Comparison of ENCODE assay signal across 20 cellular contexts in the genomic region with DNA sequence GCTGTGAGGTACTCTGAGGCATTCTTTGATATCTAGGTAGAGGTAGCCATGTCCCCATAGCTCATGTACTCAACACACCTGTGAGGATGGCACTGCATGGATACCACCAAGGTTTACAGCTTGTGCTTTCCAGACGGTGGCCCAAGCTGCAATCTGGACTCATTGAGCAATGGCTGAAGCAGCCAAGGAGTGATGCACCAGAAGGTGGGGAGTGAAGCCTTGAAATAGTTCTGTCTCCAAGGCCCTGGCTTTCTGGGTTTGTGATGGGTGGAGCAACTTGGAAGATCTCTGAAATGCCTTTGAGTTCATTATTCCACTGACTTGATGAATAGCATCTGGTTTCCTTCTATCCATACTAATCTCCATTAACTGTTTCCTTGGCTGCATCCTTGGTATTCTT.
"Had no signal": no experiment of that assay in that cellular context is flagged by ENCODE, and none has a peak within 500 bp of the region (broad histone marks: within the 10 kb centered on the region; RNA-seq: fewer than 3 reads in every experiment).

No MANE protein-coding gene starts in this region.

- H3K36me3 ChIP-seq: colonic mucosa, right lobe of liver, spleen, upper lobe of right lung had no signal

- H3K36me3 Mint-ChIP-seq: activated naive CD4-positive, alpha-beta T cell treated with anti-CD3 and anti-CD28 coated beads, Interleukin-2, amount 50 U/mL, for 24 hours; memory B cell; natural killer cell treated with Interleukin-12 subunit alpha and Interleukin-12 subunit beta and Interleukin-15 and Interleukin-18, amount 100 ng/mL, for 72 hours had no signal

- H3K27ac ChIP-seq: colonic mucosa, hepatocyte, right lobe of liver, spleen, upper lobe of right lung had no signal

- H3K4me1 ChIP-seq: colonic mucosa, right lobe of liver, spleen, upper lobe of right lung had no signal

- H3K27ac Mint-ChIP-seq: activated CD4-positive, alpha-beta memory T cell treated with anti-CD3 and anti-CD28 coated beads, Interleukin-2, amount 10 ng/mL, durations not matched to agents 7 days and 5 days; activated naive CD4-positive, alpha-beta T cell treated with anti-CD3 and anti-CD28 coated beads, Interleukin-2, amount 50 U/mL, for 24 hours; activated T-cell treated with anti-CD3 and anti-CD28 coated beads, Interleukin-2, amount 50 U/mL, for 24 hours; memory B cell; natural killer cell treated with Interleukin-12 subunit alpha and Interleukin-12 subunit beta and Interleukin-15 and Interleukin-18, amount 100 ng/mL, for 72 hours; progenitor cell of endocrine pancreas; stimulated activated naive CD8-positive, alpha-beta T cell treated with anti-CD3 and anti-CD28 coated beads, Interleukin-15, Interleukin-2, amounts not matched to agents 100 ng/mL and 50 ng/mL, for 24 hours; WTC11 had no signal

- H3K4me2 ChIP-seq: hepatocyte had no signal

- DNase-seq: activated CD4-positive, alpha-beta memory T cell treated with anti-CD3 and anti-CD28 coated beads, Interleukin-2, amount 10 ng/mL, durations not matched to agents 7 days and 5 days; activated CD4-positive, alpha-beta T cell treated with anti-CD3 and anti-CD28 coated beads for 4 hours; activated effector memory CD4-positive, alpha-beta T cell treated with Interleukin-2 at 50 U/mL for 16 hours; activated T-cell treated with anti-CD3 and anti-CD28 coated beads, Interleukin-2, amount 50 U/mL, for 24 hours; central memory CD4-positive, alpha-beta T cell; colonic mucosa; effector CD4-positive, alpha-beta T cell; islet precursor cell; occipital lobe; right lobe of liver; spleen; upper lobe of right lung had no signal

- H3K79me2 ChIP-seq: hepatocyte had no signal

- H3K4me3 Mint-ChIP-seq: activated CD4-positive, alpha-beta memory T cell treated with anti-CD3 and anti-CD28 coated beads, Interleukin-2, amount 10 ng/mL, durations not matched to agents 7 days and 5 days; activated naive CD4-positive, alpha-beta T cell treated with anti-CD3 and anti-CD28 coated beads, Interleukin-2, amount 50 U/mL, for 24 hours; activated T-cell treated with anti-CD3 and anti-CD28 coated beads, Interleukin-2, amount 50 U/mL, for 24 hours; memory B cell; natural killer cell treated with Interleukin-12 subunit alpha and Interleukin-12 subunit beta and Interleukin-15 and Interleukin-18, amount 100 ng/mL, for 72 hours; stimulated activated naive CD8-positive, alpha-beta T cell treated with anti-CD3 and anti-CD28 coated beads, Interleukin-15, Interleukin-2, amounts not matched to agents 100 ng/mL and 50 ng/mL, for 24 hours; WTC11 had no signal

- ATAC-seq: left lobe of liver; natural killer cell treated with Interleukin-12 subunit alpha and Interleukin-12 subunit beta and Interleukin-15 and Interleukin-18, amount 100 ng/mL, for 72 hours; right lobe of liver; upper lobe of right lung; WTC11 had no signal

- H3K4me3 ChIP-seq: colonic mucosa, hepatocyte, right lobe of liver, spleen, upper lobe of right lung had no signal

- H3K27me3 ChIP-seq: colonic mucosa, hepatocyte, right lobe of liver, spleen, upper lobe of right lung had no signal

- H3K9me3 ChIP-seq: colonic mucosa, right lobe of liver, upper lobe of right lung had no signal

- H3K27me3 Mint-ChIP-seq: activated CD4-positive, alpha-beta memory T cell treated with anti-CD3 and anti-CD28 coated beads, Interleukin-2, amount 10 ng/mL, durations not matched to agents 7 days and 5 days; activated naive CD4-positive, alpha-beta T cell treated with anti-CD3 and anti-CD28 coated beads, Interleukin-2, amount 50 U/mL, for 24 hours; activated T-cell treated with anti-CD3 and anti-CD28 coated beads, Interleukin-2, amount 50 U/mL, for 24 hours; memory B cell; natural killer cell treated with Interleukin-12 subunit alpha and Interleukin-12 subunit beta and Interleukin-15 and Interleukin-18, amount 100 ng/mL, for 72 hours; progenitor cell of endocrine pancreas; stimulated activated naive CD8-positive, alpha-beta T cell treated with anti-CD3 and anti-CD28 coated beads, Interleukin-15, Interleukin-2, amounts not matched to agents 100 ng/mL and 50 ng/mL, for 24 hours had no signal

- H2AFZ ChIP-seq: hepatocyte had no signal

- H3K4me1 Mint-ChIP-seq: activated CD4-positive, alpha-beta memory T cell treated with anti-CD3 and anti-CD28 coated beads, Interleukin-2, amount 10 ng/mL, durations not matched to agents 7 days and 5 days; activated naive CD4-positive, alpha-beta T cell treated with anti-CD3 and anti-CD28 coated beads, Interleukin-2, amount 50 U/mL, for 24 hours; memory B cell; WTC11 had no signal
